ENCODE assay signal across 8 cellular contexts in the genomic region with DNA sequence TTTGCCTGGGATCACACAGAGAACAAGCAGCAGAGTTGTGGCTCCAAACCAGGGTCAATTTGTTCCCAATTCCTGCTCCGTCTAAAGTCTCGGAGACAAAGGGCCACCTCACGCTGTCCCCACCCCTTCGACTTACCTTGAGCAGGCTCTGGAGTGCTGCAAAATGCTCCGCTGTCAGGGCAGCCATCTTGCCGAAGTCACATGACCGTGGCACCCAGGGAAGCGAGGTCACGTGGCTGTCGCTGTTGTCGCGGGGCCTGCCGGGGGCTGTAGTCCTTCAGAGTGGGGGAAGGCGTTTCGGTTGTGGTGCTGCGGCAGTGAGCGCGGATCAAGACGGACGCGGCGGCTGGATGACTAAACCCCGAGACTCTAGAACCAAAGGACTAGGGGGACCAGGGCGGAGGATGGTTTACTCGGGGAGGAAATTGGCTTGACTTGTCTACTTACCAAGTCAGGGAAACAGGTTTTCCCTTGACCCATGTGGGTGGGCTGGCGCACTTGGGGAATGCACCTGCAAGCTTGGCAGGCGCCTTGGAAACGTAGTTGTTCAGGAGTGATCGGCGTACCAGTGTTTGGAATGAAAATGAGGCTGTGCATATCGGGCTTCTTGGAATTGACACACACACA. TPM values are rescaled to one million over a fixed set of nuclear protein-coding genes. Genes with fewer than 3 reads are reported as not detected.
DNase-seq lines count a peak whose midpoint lies in the region; ATAC-seq and TF ChIP-seq lines count a peak whose summit lies in the region.

A gene (minus strand): TSS at position 199 of the 627 bp plus-strand sequence. CDS start 12 bp downstream, at position 187.

- H3K27ac ChIP-seq in KMS-11: peak within 1 kb of the TSS; percentile 37; the same call in 1 of the 2 replicates
- H3K27ac ChIP-seq in Peyer's patch: peak within 1 kb of the TSS in 2 of 4 donors; percentile 64 to 68
- peak within 1 kb of the TSS; percentile 42 to 57 (median 49) for H3K27ac ChIP-seq in esophagus muscularis mucosa (replicated peaks in 1 of 4)
- peak within 1 kb of the TSS; percentile 63 for H3K27ac ChIP-seq in muscle layer of duodenum (ENCODE audit: low read length)

- peak within 1 kb of the TSS; percentile 56 for H3K4me2 ChIP-seq in KMS-11

- H3K27me3 ChIP-seq in KMS-11 (ENCODE audit: insufficient read depth, low read depth) (no peaks in the 10 kb centered on the region), Peyer's patch (no peaks in the 10 kb centered on the region), esophagus muscularis mucosa (no peaks in the 10 kb centered on the region), muscle layer of duodenum (ENCODE audit: low read depth, low read length) (no peaks in the 10 kb centered on the region)

- H3K4me3 ChIP-seq in KMS-11 (IDR thresholded peaks at IDR 0.05; ENCODE audit: insufficient read depth, low read depth, low read length) (no peak within 1 kb of the TSS), Peyer's patch (peak within 1 kb of the TSS; percentile 56 to 82 (median 71)), esophagus muscularis mucosa (peak within 1 kb of the TSS; percentile 63 to 79 (median 70)), muscle layer of duodenum (ENCODE audit: low read depth in 1 of 2, low read length in 2 of 2) (peak within 1 kb of the TSS; percentile 100)

- ATAC-seq in GM21737 (IDR thresholded peaks at IDR 0.05; ENCODE audit: unreplicated experiment): peak; percentile 99
- peak; percentile 99 to 100 for ATAC-seq in activated T-cell treated with anti-CD3 and anti-CD28 coated beads, Interleukin-2, amount 50 U/mL, for 72 hours (replicated peaks in 1 of 2)

- no peaks in the 10 kb centered on the region for H3K27me3 Mint-ChIP-seq in activated T-cell treated with anti-CD3 and anti-CD28 coated beads, Interleukin-2, amount 50 U/mL, for 72 hours (ENCODE audit: low read depth)

- peaks cover 8% of the 10 kb centered on the region for H3K4me1 ChIP-seq in KMS-11 (ENCODE audit: low read depth, poor library complexity, severe bottlenecking)
- peaks cover 0 to 7% (median 2%) of the 10 kb centered on the region in 4 donors for H3K4me1 ChIP-seq in Peyer's patch
- peaks cover 14 to 18% (median 17%) of the 10 kb centered on the region in 4 donors for H3K4me1 ChIP-seq in esophagus muscularis mucosa
- peaks cover 5 to 15% of the 10 kb centered on the region in 2 donors for H3K4me1 ChIP-seq in muscle layer of duodenum (ENCODE audit: control insufficient read depth in 1 of 2, insufficient read depth in 2 of 2, low read length in 2 of 2)

- no peaks in the 10 kb centered on the region for H3K36me3 Mint-ChIP-seq in activated T-cell treated with anti-CD3 and anti-CD28 coated beads, Interleukin-2, amount 50 U/mL, for 72 hours (ENCODE audit: insufficient read depth in 2 of 2)

- H3K9me3 ChIP-seq in Peyer's patch: no peaks in the 10 kb centered on the region
- H3K9me3 ChIP-seq in esophagus muscularis mucosa: no peaks in the 10 kb centered on the region
- H3K9me3 ChIP-seq in muscle layer of duodenum (ENCODE audit: control insufficient read depth in 1 of 2, low read length in 2 of 2): no peaks in the 10 kb centered on the region

- H3K79me2 ChIP-seq in KMS-11 (ENCODE audit: insufficient read depth, low read depth): 0 out of 2 replicates have a peak, but pooled peaks cover 8% of the 10 kb centered on the region

- TF ChIP-seq CTCF in KMS-11 (conservative IDR thresholded peaks at IDR 0.05; ENCODE audit: low read depth, low read length) (no peak), Peyer's patch (IDR thresholded peaks at IDR 0.05) (no peak), esophagus muscularis mucosa (IDR thresholded peaks at IDR 0.05) (peak in 2 of 3 experiments; percentile 14 to 16)

- H3K36me3 ChIP-seq in KMS-11 (ENCODE audit: insufficient read depth) (no peaks in the 10 kb centered on the region), Peyer's patch (no peaks in the 10 kb centered on the region), esophagus muscularis mucosa (no peaks in the 10 kb centered on the region), muscle layer of duodenum (ENCODE audit: control insufficient read depth in 1 of 2, insufficient read depth in 2 of 2, low read length in 2 of 2) (no peaks in the 10 kb centered on the region)

- intact Hi-C loops in esophagus muscularis mucosa (cut with DNase I): no loop called here

- peak within 1 kb of the TSS; percentile 94 to 95 for H3K4me3 Mint-ChIP-seq in activated T-cell treated with anti-CD3 and anti-CD28 coated beads, Interleukin-2, amount 50 U/mL, for 72 hours

- DNase-seq in DMS53 treated with DMSO at 0.1 percent for 48 hours (lab: John Stamatoyannopoulos, UW; ENCODE audit: unreplicated experiment) (peak; percentile 83), Peyer's patch (peak; percentile 95 to 98 (median 96)), esophagus muscularis mucosa (ENCODE audit: extremely low spot score) (peak; percentile 99)
- peak; percentile 93 to 98 for DNase-seq in activated T-cell treated with anti-CD3 and anti-CD28 coated beads, Interleukin-2, amount 50 U/mL, for 72 hours
- DNase-seq in stimulated activated CD8-positive, alpha-beta memory T cell treated with anti-CD3 and anti-CD28 coated beads, Interleukin-7, amount 100 ng/mL, for 4 hours (ENCODE audit: low read depth in 2 of 2): peak; percentile 91 to 92

- H3K27ac Mint-ChIP-seq in activated T-cell treated with anti-CD3 and anti-CD28 coated beads, Interleukin-2, amount 50 U/mL, for 72 hours: peak within 1 kb of the TSS; percentile 95

- peak within 1 kb of the TSS; percentile 67; the same call in 1 of the 2 replicates for H3K9ac ChIP-seq in KMS-11

- peak; percentile 20 to 50 for TF ChIP-seq POLR2A in Peyer's patch (IDR thresholded peaks at IDR 0.05)
- no peak for TF ChIP-seq POLR2A in esophagus muscularis mucosa (IDR thresholded peaks at IDR 0.05; ENCODE audit: low read depth)

- no peaks in the 10 kb centered on the region for H3K9me3 Mint-ChIP-seq in activated T-cell treated with anti-CD3 and anti-CD28 coated beads, Interleukin-2, amount 50 U/mL, for 72 hours

- no peak for TF ChIP-seq EP300 in esophagus muscularis mucosa (IDR thresholded peaks at IDR 0.05)

- H4K20me1 ChIP-seq in KMS-11 (ENCODE audit: insufficient read depth): no peaks in the 10 kb centered on the region

- H3K4me1 Mint-ChIP-seq in activated T-cell treated with anti-CD3 and anti-CD28 coated beads, Interleukin-2, amount 50 U/mL, for 72 hours (ENCODE audit: low read depth): peaks cover 49% of the 10 kb centered on the region

- under 1% methylated on average over 30 of the region's 31 CpGs for WGBS in esophagus muscularis mucosa

- peak within 1 kb of the TSS; percentile 95 for H2AFZ ChIP-seq in KMS-11 (ENCODE audit: low read depth)

RNA-seq across cellular contexts. Expression of the gene that starts here (rescaled TPM):
- 10 to 100 TPM; 41.3 to 68.5 (median 48.2) TPM for total RNA-seq in Peyer's patch
- total RNA-seq in activated T-cell treated with anti-CD3 and anti-CD28 coated beads, Interleukin-2, amount 50 U/mL, for 72 hours: 10 to 100 TPM; 25.7 to 26.7 TPM
- total RNA-seq in esophagus muscularis mucosa: 10 to 100 TPM; 18.3 to 45.5 (median 27.7) TPM

Comparison
In these comparisons a context has a peak if more than half of its experiments do, and no peak if none do; other contexts are left out.
1. CTCF ChIP-seq: peak in esophagus muscularis mucosa (2 of 3); none in KMS-11 (single experiment) and Peyer's patch (0 of 6).
2. Peak in every context shown above with its lines, with median percentiles within 50 percentile points of each other: DNase-seq.